ENCODE assay signal across 1 cellular context in genomic region chr12:112031472-112031871, GRCh38.
TF ChIP-seq lines count a peak whose summit lies in the region.

No MANE protein-coding gene starts in this region.

TF ChIP-seq in IMR-90, 13 proteins besides CTCF, POLR2A, EP300 and RAD21:
- no peak for TF ChIP-seq SMC3 (IDR thresholded peaks at IDR 0.05; ENCODE audit: low read depth, low read length)
- no peak for TF ChIP-seq CHD1 (IDR thresholded peaks at IDR 0.05; ENCODE audit: low read depth, low read length)
- TF ChIP-seq NFE2L2 (IDR thresholded peaks at IDR 0.05; ENCODE audit: low read depth, low read length): no peak
- no peak for TF ChIP-seq BHLHE40 (IDR thresholded peaks at IDR 0.05; ENCODE audit: low read depth, low read length)
- no peak for TF ChIP-seq FOS (IDR thresholded peaks at IDR 0.05; ENCODE audit: low read depth, low read length)
- no peak for TF ChIP-seq MAFK (IDR thresholded peaks at IDR 0.05; ENCODE audit: low read depth, low read length)
- TF ChIP-seq, protein P1, sequence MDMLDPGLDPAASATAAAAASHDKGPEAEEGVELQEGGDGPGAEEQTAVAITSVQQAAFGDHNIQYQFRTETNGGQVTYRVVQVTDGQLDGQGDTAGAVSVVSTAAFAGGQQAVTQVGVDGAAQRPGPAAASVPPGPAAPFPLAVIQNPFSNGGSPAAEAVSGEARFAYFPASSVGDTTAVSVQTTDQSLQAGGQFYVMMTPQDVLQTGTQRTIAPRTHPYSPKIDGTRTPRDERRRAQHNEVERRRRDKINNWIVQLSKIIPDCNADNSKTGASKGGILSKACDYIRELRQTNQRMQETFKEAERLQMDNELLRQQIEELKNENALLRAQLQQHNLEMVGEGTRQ (IDR thresholded peaks at IDR 0.05; ENCODE audit: low read depth, low read length): no peak
- TF ChIP-seq RCOR1 (IDR thresholded peaks at IDR 0.05; ENCODE audit: insufficient replicate concordance, low read length): no peak
- TF ChIP-seq, protein P2, sequence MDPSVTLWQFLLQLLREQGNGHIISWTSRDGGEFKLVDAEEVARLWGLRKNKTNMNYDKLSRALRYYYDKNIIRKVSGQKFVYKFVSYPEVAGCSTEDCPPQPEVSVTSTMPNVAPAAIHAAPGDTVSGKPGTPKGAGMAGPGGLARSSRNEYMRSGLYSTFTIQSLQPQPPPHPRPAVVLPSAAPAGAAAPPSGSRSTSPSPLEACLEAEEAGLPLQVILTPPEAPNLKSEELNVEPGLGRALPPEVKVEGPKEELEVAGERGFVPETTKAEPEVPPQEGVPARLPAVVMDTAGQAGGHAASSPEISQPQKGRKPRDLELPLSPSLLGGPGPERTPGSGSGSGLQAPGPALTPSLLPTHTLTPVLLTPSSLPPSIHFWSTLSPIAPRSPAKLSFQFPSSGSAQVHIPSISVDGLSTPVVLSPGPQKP (IDR thresholded peaks at IDR 0.05; ENCODE audit: borderline replicate concordance, low read depth, low read length): no peak
- TF ChIP-seq MAZ (IDR thresholded peaks at IDR 0.05; ENCODE audit: borderline replicate concordance, low read depth, low read length): no peak
- no peak for TF ChIP-seq RFX5 (IDR thresholded peaks at IDR 0.05; ENCODE audit: low read depth, low read length)
- no peak for TF ChIP-seq MXI1 (IDR thresholded peaks at IDR 0.05; ENCODE audit: borderline replicate concordance, low read depth, low read length)
- TF ChIP-seq CEBPB (IDR thresholded peaks at IDR 0.05; ENCODE audit: low read depth, low read length): no peak
